8 cellular contexts compared by ENCODE assay signal in the genomic region with DNA sequence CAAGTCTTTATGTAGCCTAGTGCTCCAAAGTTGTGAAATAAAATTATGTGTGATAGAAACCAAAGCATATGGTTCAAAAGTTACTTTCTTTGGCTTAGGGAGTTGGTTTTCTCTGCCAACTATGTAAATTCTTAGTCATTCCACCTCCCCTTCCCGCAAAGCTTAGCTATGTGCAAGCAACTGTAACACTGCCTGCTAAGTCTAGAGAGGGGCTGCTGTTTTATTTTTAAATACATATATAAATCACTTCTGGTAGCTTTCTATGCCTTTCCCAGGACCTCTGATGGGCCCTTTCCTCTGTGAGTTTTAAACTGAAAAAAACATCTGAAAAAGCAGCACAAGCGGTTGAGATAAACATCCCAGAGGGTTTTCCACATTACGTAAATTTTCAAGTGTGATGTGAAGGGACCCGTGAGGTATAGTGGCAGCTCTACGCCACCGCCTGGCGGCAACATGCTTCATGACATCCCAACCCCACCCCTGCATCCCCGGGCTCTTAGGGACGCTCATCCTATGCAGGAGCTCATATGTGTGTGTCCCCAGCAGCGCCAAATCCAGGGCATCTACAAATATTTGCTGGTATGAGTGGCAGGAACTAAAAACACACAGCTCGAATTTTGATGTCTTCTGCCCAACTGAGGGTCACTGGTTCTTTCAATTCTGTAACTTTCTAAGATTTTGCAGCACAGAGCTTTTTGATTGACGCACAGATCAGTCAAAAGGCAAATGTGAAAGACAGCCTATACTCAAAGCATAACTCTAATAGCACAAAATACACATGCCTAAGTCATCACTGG.
A peak's percentile ranks its signal among the peaks of the same experiment; 100 is the strongest.
DNase-seq lines count a peak whose midpoint lies in the region; TF ChIP-seq lines count a peak whose summit lies in the region.

No MANE protein-coding gene starts in this region.

- H3K27ac ChIP-seq in RWPE1 = no peak overlapping the region

- peak; percentile 42 for TF ChIP-seq CTCF in GM20000 (IDR thresholded peaks at IDR 0.05; ENCODE audit: extremely low read depth, missing control alignments)
- no peak for TF ChIP-seq CTCF in RWPE1 (conservative IDR thresholded peaks at IDR 0.05; ENCODE audit: low read depth)

- POLR2A ChIA-PET in RWPE1 (lab: Yijun Ruan, JAX; ENCODE audit: low non-redundant PET) = no interaction called here

- peak; percentile 61 for DNase-seq in AG08396 (ENCODE audit: low spot score)
- DNase-seq in GM20000 (ENCODE audit: low spot score) = peak; percentile 49
- DNase-seq in NCI-H69 (lab: John Stamatoyannopoulos, UW) = peak; percentile 23
- peak; percentile 83 for DNase-seq in fibroblast of peridontal ligament (ENCODE audit: extremely low read depth)
- DNase-seq in retina = peak; percentile 44
- DNase-seq in GM19238 (ENCODE audit: insufficient read length, low spot score) = no peak
- no peak for DNase-seq in LoVo (ENCODE audit: low spot score)
- no peak for DNase-seq in RWPE1 (ENCODE audit: low spot score)

- CTCF ChIA-PET in RWPE1 (lab: Yijun Ruan, JAX) = interaction anchor here (0.6 to 0.7 kb wide), 2 partner anchors 20 to 852 kb away, joined by 3 to 5 read pairs; no protein-coding TSS in a partner anchor

Comparison
In these comparisons a context has a peak if more than half of its experiments do, and no peak if none do; other contexts are left out.
1. DNase-seq: peak in AG08396 (single experiment), GM20000 (single experiment), NCI-H69 (single experiment), fibroblast of peridontal ligament (single experiment) and retina (single experiment); none in GM19238 (single experiment), LoVo (single experiment) and RWPE1 (single experiment).